Comparison of ENCODE assay signal across 10 cellular contexts in the genomic region with DNA sequence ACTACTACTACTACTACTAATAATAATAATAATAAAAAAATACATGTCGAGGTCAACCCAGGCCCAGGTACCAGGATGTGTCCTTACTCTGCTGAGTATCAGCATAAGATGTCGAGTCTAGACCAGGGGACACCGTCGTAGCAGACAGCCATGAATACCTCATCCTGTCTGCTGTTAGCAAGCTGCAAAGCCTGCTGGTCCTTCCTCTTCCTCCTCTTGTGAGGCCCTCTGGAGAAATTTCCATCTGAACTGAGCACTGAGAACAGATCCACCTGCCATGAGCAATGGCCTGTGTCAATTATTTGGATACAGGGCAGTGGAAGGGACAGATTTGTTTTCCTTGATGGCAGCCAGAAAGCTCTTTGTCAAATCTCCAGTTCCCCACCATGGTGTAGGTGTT.
DNase-seq lines count a peak whose midpoint lies in the region; ATAC-seq, FAIRE-seq and TF ChIP-seq lines count a peak whose summit lies in the region.
"Had no signal": no experiment of that assay in that cellular context is flagged by ENCODE, and none has a peak within 500 bp of the region (broad histone marks: within the 10 kb centered on the region; RNA-seq: fewer than 3 reads in every experiment).

No MANE protein-coding gene starts in this region.

- no peak overlapping the region for H3K9ac ChIP-seq in astrocyte (ENCODE audit: low read length)

- no peak for FAIRE-seq in astrocyte (lab: Jason Lieb, UNC)
- FAIRE-seq: keratinocyte had no signal

- H3K4me2 ChIP-seq in DOHH2 (ENCODE audit: low read length) (peak overlapping the region; percentile 63), astrocyte (ENCODE audit: low read length) (peak overlapping the region; percentile 29)

- TF ChIP-seq CTCF in DOHH2 (IDR thresholded peaks at IDR 0.05; ENCODE audit: low read depth, low read length, poor library complexity, severe bottlenecking) (no peak), astrocyte (IDR thresholded peaks at IDR 0.05; ENCODE audit: insufficient read depth, low read depth, low read length) (no peak)

- ATAC-seq in GM19372 (IDR thresholded peaks at IDR 0.05; ENCODE audit: low read depth, unreplicated experiment) (peak; percentile 27), HG03139 (IDR thresholded peaks at IDR 0.05; ENCODE audit: unreplicated experiment) (peak; percentile 8), GM18861 (IDR thresholded peaks at IDR 0.05; ENCODE audit: unreplicated experiment) (no peak)

- H3K79me2 ChIP-seq in DOHH2 (ENCODE audit: control insufficient read depth, low read length) (peaks cover 21% of the 10 kb centered on the region), astrocyte (ENCODE audit: insufficient read depth, low read length) (peaks cover 30% of the 10 kb centered on the region)

- H3K36me3 Mint-ChIP-seq in astrocyte (ENCODE audit: low read depth, unreplicated experiment), result no peaks in the 10 kb centered on the region

- no peak for DNase-seq in astrocyte (ENCODE audit: low read depth)
- DNase-seq in H7, result no peak
- no peak for DNase-seq in DMS79 treated with DMSO at 0.1 percent for 48 hours (lab: John Stamatoyannopoulos, UW)
- no peak for DNase-seq in RKO (ENCODE audit: low spot score)
- DNase-seq: NCI-H748 treated with DMSO at 0.1 percent for 48 hours had no signal

- H3K27me3 ChIP-seq in DOHH2 (ENCODE audit: control insufficient read depth, low read length), result no peaks in the 10 kb centered on the region
- H3K27me3 ChIP-seq in astrocyte (ENCODE audit: insufficient read depth, low read length), result no peaks in the 10 kb centered on the region
- H3K27me3 ChIP-seq in H7 (ENCODE audit: control insufficient read depth, insufficient read depth, low read length), result no peaks in the 10 kb centered on the region

- H3K9me3 ChIP-seq in DOHH2 (ENCODE audit: control insufficient read depth, insufficient read depth, low read length) (no peaks in the 10 kb centered on the region), astrocyte (ENCODE audit: insufficient read depth, low read depth, low read length) (no peaks in the 10 kb centered on the region)

- peaks cover 70% of the 10 kb centered on the region for H3K4me1 ChIP-seq in DOHH2 (ENCODE audit: control insufficient read depth, low read length)
- H3K4me1 ChIP-seq in astrocyte (ENCODE audit: insufficient read depth, low read length), result peaks cover 8% of the 10 kb centered on the region

- H2AFZ ChIP-seq in astrocyte (ENCODE audit: low read depth, low read length), result no peak overlapping the region

- no peaks in the 10 kb centered on the region for H4K20me1 ChIP-seq in DOHH2 (ENCODE audit: control insufficient read depth, insufficient read depth, low read depth, low read length)
- H4K20me1 ChIP-seq in astrocyte (ENCODE audit: insufficient read depth, low read length), result peaks cover 89% of the 10 kb centered on the region

- H3K9me3 Mint-ChIP-seq in astrocyte (ENCODE audit: unreplicated experiment), result no peaks in the 10 kb centered on the region

- no peak overlapping the region for H3K27ac Mint-ChIP-seq in astrocyte (ENCODE audit: unreplicated experiment)

- H3K36me3 ChIP-seq in DOHH2 (ENCODE audit: control insufficient read depth, low read length) (peaks cover 8% of the 10 kb centered on the region), astrocyte (ENCODE audit: insufficient read depth, low read length) (no peaks in the 10 kb centered on the region), H7 (replicated peaks; ENCODE audit: control insufficient read depth, insufficient read depth, low read length) (no peaks in the 10 kb centered on the region)

- H3K27me3 Mint-ChIP-seq in astrocyte (ENCODE audit: low read depth, unreplicated experiment), result no peaks in the 10 kb centered on the region

- no peak overlapping the region for H3K4me3 Mint-ChIP-seq in astrocyte (ENCODE audit: unreplicated experiment)

- H3K27ac ChIP-seq in DOHH2 (ENCODE audit: low read depth, low read length) (peak overlapping the region; percentile 97), astrocyte (ENCODE audit: low read depth, low read length) (no peak overlapping the region)

- H3K4me3 ChIP-seq in DOHH2 (ENCODE audit: low read length) (peak overlapping the region; percentile 60), astrocyte (ENCODE audit: insufficient read depth, low read depth, low read length) (no peak overlapping the region), H7 (ENCODE audit: insufficient read depth, low read depth, low read length) (no peak overlapping the region)

- peaks cover 28% of the 10 kb centered on the region for H3K4me1 Mint-ChIP-seq in astrocyte (ENCODE audit: low read depth, unreplicated experiment)

- peaks cover 22% of the 10 kb centered on the region for H3F3A ChIP-seq in DOHH2 (ENCODE audit: control insufficient read depth, insufficient read depth)

- no peaks in the 10 kb centered on the region for H3K9me2 ChIP-seq in DOHH2 (replicated peaks; ENCODE audit: control insufficient read depth, low read length)
